In genomic region chr1:84174051-84174556, GRCh38 we compare ENCODE assay signal across 12 cellular contexts. TPM values are rescaled to one million over a fixed set of nuclear protein-coding genes. Genes with fewer than 3 reads are reported as not detected.
DNase-seq lines count a peak whose midpoint lies in the region; ATAC-seq and TF ChIP-seq lines count a peak whose summit lies in the region.
"Had no signal": no experiment of that assay in that cellular context is flagged by ENCODE, and none has a peak within 500 bp of the region (broad histone marks: within the 10 kb centered on the region; RNA-seq: fewer than 3 reads in every experiment).

No MANE protein-coding gene starts in this region.

- dilution Hi-C loops in IMR-90 (cut with HindIII; ENCODE audit: low sequenced_read_pairs, unreplicated experiment): no loop called here

- H3K4ac ChIP-seq in IMR-90 (ENCODE audit: low read depth, low read length): peak overlapping the region; percentile 26; the same call in 1 of the 2 replicates

- H3K9me1 ChIP-seq in IMR-90 (ENCODE audit: insufficient read depth, low read length): 0 out of 2 replicates have a peak, but pooled peaks cover 2% of the 10 kb centered on the region

- no peak overlapping the region for H2AFZ ChIP-seq in IMR-90 (replicated peaks; ENCODE audit: low read length, poor library complexity)

- peak overlapping the region; percentile 67; the same call in 2 of the 3 replicates for H2BK15ac ChIP-seq in IMR-90 (ENCODE audit: low read depth, low read length)

- H3K56ac ChIP-seq in IMR-90 (ENCODE audit: extremely low read depth, insufficient read depth, low read length): no peak overlapping the region

- H4K91ac ChIP-seq in IMR-90 (ENCODE audit: insufficient read depth, low read depth, low read length): peak overlapping the region; percentile 50; the same call in 1 of the 2 replicates

- no TSS peak for BruUV-seq in IMR-90 (replicated peaks; lab: Mats Ljungman, UMichigan)

- peaks cover 0 to 7% (median 0%) of the 10 kb centered on the region in 3 donors for H3K36me3 Mint-ChIP-seq in immature natural killer cell

- H4K20me1 ChIP-seq in IMR-90 (ENCODE audit: insufficient read depth, low read length): no peaks in the 10 kb centered on the region

- H3K36me3 ChIP-seq in IMR-90 (ENCODE audit: control insufficient read depth, insufficient read depth, low read length): no peaks in the 10 kb centered on the region
- H3K36me3 ChIP-seq: heart left ventricle, thoracic aorta had no signal

- peak overlapping the region in 3 of 6 donors; percentile 5 to 36 (median 19) for H3K27ac Mint-ChIP-seq in immature natural killer cell
- H3K27ac Mint-ChIP-seq: IgD-negative memory B cell had no signal

- peak overlapping the region; percentile 26 for H3K14ac ChIP-seq in IMR-90 (replicated peaks; ENCODE audit: low read depth, low read length)

- H2BK5ac ChIP-seq in IMR-90 (ENCODE audit: low read depth, low read length, poor library complexity, severe bottlenecking): peak overlapping the region; percentile 52

- H2AK5ac ChIP-seq in IMR-90 (ENCODE audit: low read depth, low read length): peak overlapping the region; percentile 51; the same call in 1 of the 2 replicates

- no peak overlapping the region; the same call in 1 of the 2 replicates for H3K23ac ChIP-seq in IMR-90 (ENCODE audit: low read depth, low read length)

- POLR2A ChIA-PET in IMR-90 (lab: Charles Lee; ENCODE audit: unreplicated experiment): interaction anchor here (0.5 kb wide), 1 partner anchor 437 kb away, joined by 3 read pairs; no protein-coding TSS in a partner anchor

- TF ChIP-seq POLR2A in IMR-90 (IDR thresholded peaks at IDR 0.05; ENCODE audit: low read depth, low read length): no peak
- TF ChIP-seq POLR2A in erythroblast (IDR thresholded peaks at IDR 0.05; ENCODE audit: low read length): no peak

- intact Hi-C loops in IMR-90 (cut with micrococcal nuclease): no loop called here

- H3K4me1 Mint-ChIP-seq in immature natural killer cell: peaks cover 51 to 89% of the 10 kb centered on the region in 2 donors

- no peaks in the 10 kb centered on the region for H3K9me3 Mint-ChIP-seq in immature natural killer cell
- H3K9me3 Mint-ChIP-seq: IgD-negative memory B cell had no signal

- no peaks in the 10 kb centered on the region for H3K9me3 ChIP-seq in IMR-90 (ENCODE audit: control insufficient read depth, insufficient read depth, low read length)
- H3K9me3 ChIP-seq: heart left ventricle, thoracic aorta had no signal

- 92% methylated on average over 3 of the region's 4 CpGs; no CpG with 5 or more reads in 1 of the 2 experiments for WGBS in IMR-90 (ENCODE audit: extremely low coverage in 2 of 2, insufficient read length in 1 of 2), 2 experiments

- peak overlapping the region in 1 of 2 experiments; percentile 14; a peak in 2 of 4 replicates for H4K8ac ChIP-seq in IMR-90 (ENCODE audit: low read depth in 2 of 2, low read length in 2 of 2)

- no peak overlapping the region for H3K9ac ChIP-seq in IMR-90 (ENCODE audit: low read depth, low read length)

- H2BK20ac ChIP-seq in IMR-90 (ENCODE audit: low read depth, low read length): peak overlapping the region; percentile 82; the same call in 1 of the 2 replicates

- no peaks in the 10 kb centered on the region for H3K27me3 ChIP-seq in IMR-90 (ENCODE audit: control insufficient read depth, insufficient read depth, low read length)
- H3K27me3 ChIP-seq: heart left ventricle had no signal

- peak overlapping the region; percentile 60; the same call in 1 of the 2 replicates for H3K18ac ChIP-seq in IMR-90 (ENCODE audit: low read depth, low read length)

- H3K4me3 Mint-ChIP-seq in immature natural killer cell: no peak overlapping the region
- H3K4me3 Mint-ChIP-seq: IgD-negative memory B cell had no signal

- peak overlapping the region; percentile 17; the same call in 1 of the 2 replicates for H2BK120ac ChIP-seq in IMR-90 (ENCODE audit: low read depth, low read length)

- DNase-seq in Caki2 (ENCODE audit: low read depth) (peak; percentile 79), IMR-90 (peak; percentile 65), choroid plexus epithelial cell (ENCODE audit: low read depth) (peak; percentile 73), midbrain (lab: John Stamatoyannopoulos, UW) (peak; percentile 31), erythroblast (lab: John Stamatoyannopoulos, UW) (no peak), mesenteric fat pad (ENCODE audit: low spot score) (no peak), immature natural killer cell (no peak)
- DNase-seq: heart left ventricle had no signal

- 0 out of 2 replicates have a peak overlapping the region, but pooled peaks have one; percentile 2 for H3K27ac ChIP-seq in IMR-90 (ENCODE audit: insufficient read depth, low read length)
- H3K27ac ChIP-seq: heart left ventricle, SK-N-MC, thoracic aorta had no signal

- H2AK9ac ChIP-seq in IMR-90 (replicated peaks; ENCODE audit: low read depth, low read length, poor library complexity): no peak overlapping the region

- peaks cover 4% of the 10 kb centered on the region in 2 experiments; a peak in 2 of 4 replicates for H3K79me1 ChIP-seq in IMR-90 (ENCODE audit: low read depth in 1 of 2, low read length in 2 of 2)

- H3K4me3 ChIP-seq in IMR-90 (ENCODE audit: insufficient read depth, low read depth, low read length) (no peak overlapping the region), choroid plexus epithelial cell (ENCODE audit: low read depth, low read length) (no peak overlapping the region)
- H3K4me3 ChIP-seq: heart left ventricle, SK-N-MC, thoracic aorta had no signal

- in situ Hi-C loops in Caki2 (cut with HindIII; ENCODE audit: low pct_unique_long_range_greater_than_20kb, low sequenced_read_pairs) (no loop called here), IMR-90 (cut with MboI; ENCODE audit: low sequenced_read_pairs) (no loop called here)

- peak; percentile 73 for ATAC-seq in IMR-90 (ENCODE audit: low read depth)
- no peak for ATAC-seq in GM18519 (IDR thresholded peaks at IDR 0.05; ENCODE audit: low FRiP score, unreplicated experiment)
- ATAC-seq: heart left ventricle had no signal

- CTCF ChIA-PET in IMR-90 (lab: Yijun Ruan, JAX): no interaction called here

- TF ChIP-seq CTCF in IMR-90 (conservative IDR thresholded peaks at IDR 0.05; ENCODE audit: low read depth, low read length) (no peak), choroid plexus epithelial cell (conservative IDR thresholded peaks at IDR 0.05; ENCODE audit: low read depth, low read length) (no peak)

- H3K4me1 ChIP-seq in IMR-90 (ENCODE audit: control insufficient read depth, insufficient read depth, low read length): peaks cover 3% of the 10 kb centered on the region; the same call in 1 of the 2 replicates

- no peak for TF ChIP-seq RAD21 in IMR-90 (IDR thresholded peaks at IDR 0.05; ENCODE audit: low read length)

- H4K5ac ChIP-seq in IMR-90 (ENCODE audit: low read depth, low read length): no peak overlapping the region

- peak overlapping the region; percentile 34; the same call in 1 of the 2 replicates for H3K4me2 ChIP-seq in IMR-90 (ENCODE audit: low read depth, low read length)

- peaks cover 0 to 3% (median 0%) of the 10 kb centered on the region in 3 donors for H3K27me3 Mint-ChIP-seq in immature natural killer cell (ENCODE audit: low read depth in 3 of 3)
- H3K27me3 Mint-ChIP-seq: IgD-negative memory B cell had no signal

TF ChIP-seq in IMR-90, 13 proteins besides CTCF, POLR2A, EP300 and RAD21:
- TF ChIP-seq RFX5 (IDR thresholded peaks at IDR 0.05; ENCODE audit: low read depth, low read length) (no peak), MXI1 (IDR thresholded peaks at IDR 0.05; ENCODE audit: borderline replicate concordance, low read depth, low read length) (no peak), USF2 (IDR thresholded peaks at IDR 0.05; ENCODE audit: low read depth, low read length) (no peak), NFE2L2 (IDR thresholded peaks at IDR 0.05; ENCODE audit: low read depth, low read length) (no peak), BHLHE40 (IDR thresholded peaks at IDR 0.05; ENCODE audit: low read depth, low read length) (no peak), ELK1 (IDR thresholded peaks at IDR 0.05; ENCODE audit: borderline replicate concordance, low read depth, low read length) (no peak), MAZ (IDR thresholded peaks at IDR 0.05; ENCODE audit: borderline replicate concordance, low read depth, low read length) (no peak), FOS (IDR thresholded peaks at IDR 0.05; ENCODE audit: low read depth, low read length) (no peak), SMC3 (IDR thresholded peaks at IDR 0.05; ENCODE audit: low read depth, low read length) (no peak), CEBPB (IDR thresholded peaks at IDR 0.05; ENCODE audit: low read depth, low read length) (no peak), MAFK (IDR thresholded peaks at IDR 0.05; ENCODE audit: low read depth, low read length) (no peak), CHD1 (IDR thresholded peaks at IDR 0.05; ENCODE audit: low read depth, low read length) (no peak), RCOR1 (IDR thresholded peaks at IDR 0.05; ENCODE audit: insufficient replicate concordance, low read length) (no peak)

RNA-seq across cellular contexts. Expression of gene PRKACB, which starts 30.0 kb away (rescaled TPM):
- 6.1 and 8.7 TPM in 2 replicates for total RNA-seq in Caki2 (2014; rRNA removed; shearing (Covaris generic); ENCODE audit: low replicate concordance)
- total RNA-seq in IMR-90 (2012; rRNA removed): 8.2 and 14.2 TPM in 2 replicates
- 5.8 and 8.3 TPM in 2 replicates for polyA plus RNA-seq in IMR-90 (2012; rRNA removed)
- polyA plus RNA-seq in IMR-90 (2012; cell fraction: cytosol; rRNA removed): 1.3 and 1.7 TPM in 2 replicates
- 0.59 and 7.0 TPM in 2 replicates for polyA plus RNA-seq in IMR-90 (2012; cell fraction: nucleus; rRNA removed; ENCODE audit: low replicate concordance)
- 38.1 TPM for total RNA-seq in mesenteric fat pad
- polyA plus RNA-seq in immature natural killer cell: 100 to 1,000 TPM; 129 to 147 (median 131) TPM

Comparison
In these comparisons a context has a peak if more than half of its experiments do, and no peak if none do; other contexts are left out.
1. DNase-seq: peak in Caki2 (single experiment), IMR-90 (single experiment), choroid plexus epithelial cell (single experiment) and midbrain (single experiment); none in erythroblast (0 of 2), mesenteric fat pad (single experiment) and immature natural killer cell (0 of 3).